Comparison of ENCODE assay signal across 17 cellular contexts in the genomic region with DNA sequence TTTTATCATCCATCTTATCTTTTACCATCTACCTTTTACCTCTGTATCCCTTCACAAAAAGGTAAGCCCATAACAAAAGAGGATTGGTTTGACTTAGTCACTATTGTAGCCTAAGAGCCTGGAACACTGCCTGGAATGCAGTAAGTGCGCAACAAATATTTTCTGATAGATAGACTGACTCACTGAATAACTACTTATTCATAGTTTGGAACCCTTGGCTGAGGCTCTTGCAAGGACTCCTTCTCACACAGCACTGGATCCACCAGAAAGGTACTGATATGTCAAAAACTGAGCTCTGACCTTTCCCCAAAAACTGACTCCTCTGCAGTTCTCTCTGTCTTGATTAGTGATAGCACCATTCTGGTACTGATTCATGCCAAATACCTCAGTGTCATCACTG.
DNase-seq lines count a peak whose midpoint lies in the region; TF ChIP-seq lines count a peak whose summit lies in the region.
"Had no signal": no experiment of that assay in that cellular context is flagged by ENCODE, and none has a peak within 500 bp of the region (broad histone marks: within the 10 kb centered on the region; RNA-seq: fewer than 3 reads in every experiment).

No MANE protein-coding gene starts in this region.

- H3K36me3 ChIP-seq in OCI-LY7 (ENCODE audit: insufficient read depth, low read length) (no peaks in the 10 kb centered on the region), osteoblast (ENCODE audit: insufficient read depth, low read length) (no peaks in the 10 kb centered on the region)
- H3K36me3 ChIP-seq: neural progenitor cell had no signal

- H3K4me2 ChIP-seq in OCI-LY7 (ENCODE audit: low read length) = no peak overlapping the region
- no peak overlapping the region for H3K4me2 ChIP-seq in osteoblast (ENCODE audit: insufficient read depth, low read length)
- H3K4me2 ChIP-seq: hepatocyte, neural progenitor cell had no signal

- H4K20me1 ChIP-seq in OCI-LY7 (ENCODE audit: insufficient read depth, low read length) = no peaks in the 10 kb centered on the region
- no peaks in the 10 kb centered on the region for H4K20me1 ChIP-seq in osteoblast (ENCODE audit: insufficient read depth, low read length)

- no TSS peak for BruUV-seq in OCI-LY7 (replicated peaks; lab: Mats Ljungman, UMichigan)

- H3K4me1 ChIP-seq in OCI-LY7 (ENCODE audit: insufficient read depth, low read length, poor library complexity, severe bottlenecking) (peaks cover 49% of the 10 kb centered on the region), osteoblast (ENCODE audit: insufficient read depth, low read length) (peaks cover 14% of the 10 kb centered on the region)

- intact Hi-C loops in OCI-LY7 (cut with micrococcal nuclease; ENCODE audit: unreplicated experiment) = no loop called here

- H3K79me2 ChIP-seq in OCI-LY7 (ENCODE audit: insufficient read depth, low read depth, low read length) (no peaks in the 10 kb centered on the region), osteoblast (ENCODE audit: insufficient read depth, low read length) (no peaks in the 10 kb centered on the region)
- H3K79me2 ChIP-seq: hepatocyte had no signal

- POLR2A ChIA-PET in OCI-LY7 (lab: Charles Lee) = no interaction called here

- H3K27ac ChIP-seq in OCI-LY7 (ENCODE audit: low read depth, low read length, poor library complexity, severe bottlenecking) (peak overlapping the region; percentile 93), osteoblast (ENCODE audit: low read depth, low read length) (no peak overlapping the region)
- H3K27ac ChIP-seq: hepatocyte, neural progenitor cell had no signal

- CTCF ChIA-PET in OCI-LY7 (lab: Charles Lee; ENCODE audit: unreplicated experiment) = no interaction called here

- no peaks in the 10 kb centered on the region for H3K9me2 ChIP-seq in OCI-LY7 (ENCODE audit: insufficient read depth, low read length)

- TF ChIP-seq CTCF in OCI-LY7 (conservative IDR thresholded peaks at IDR 0.05; ENCODE audit: low read length) (no peak), epithelial cell of esophagus (IDR thresholded peaks at IDR 0.05; ENCODE audit: insufficient read depth, low read depth, low read length, missing control alignments) (no peak), osteoblast (IDR thresholded peaks at IDR 0.05; ENCODE audit: extremely low read depth, low read depth, low read length) (no peak), GM20000 (IDR thresholded peaks at IDR 0.05; ENCODE audit: extremely low read depth, missing control alignments) (no peak)

- H3K27me3 ChIP-seq in osteoblast (ENCODE audit: insufficient read depth, low read length) = no peaks in the 10 kb centered on the region
- H3K27me3 ChIP-seq: hepatocyte, neural progenitor cell had no signal

- H3K9me3 ChIP-seq in OCI-LY7 (ENCODE audit: low read length) (no peaks in the 10 kb centered on the region), osteoblast (ENCODE audit: low read depth, low read length) (no peaks in the 10 kb centered on the region)

- H3K4me3 ChIP-seq in OCI-LY7 (ENCODE audit: low read depth, low read length, poor library complexity, severe bottlenecking) = no peak overlapping the region
- H3K4me3 ChIP-seq in epithelial cell of esophagus (ENCODE audit: low read length) = no peak overlapping the region
- H3K4me3 ChIP-seq in osteoblast (ENCODE audit: insufficient read depth, low read length) = no peak overlapping the region
- H3K4me3 ChIP-seq: hepatocyte, neural progenitor cell had no signal

- DNase-seq in EL (peak; percentile 39), OCI-LY7 (ENCODE audit: low spot score) (no peak), epithelial cell of esophagus (ENCODE audit: low read depth) (peak; percentile 59), osteoblast (ENCODE audit: insufficient read length, low spot score, missing footprints) (peak; percentile 3), SKM-1 (lab: John Stamatoyannopoulos, UW; ENCODE audit: unreplicated experiment) (no peak), mesenteric fat pad (ENCODE audit: low spot score) (no peak), GM20000 (ENCODE audit: low spot score) (no peak)
- DNase-seq in activated CD4-positive, alpha-beta T cell treated with anti-CD3 and anti-CD28 coated beads for 1 hour = no peak
- DNase-seq: activated CD4-positive, alpha-beta T cell treated with anti-CD3 and anti-CD28 coated beads, Interleukin-2, amount 50 U/mL, for 48 hours; activated naive CD8-positive, alpha-beta T cell treated with anti-CD3 and anti-CD28 coated beads for 36 hours; activated T-cell treated with anti-CD3 and anti-CD28 coated beads, Interleukin-2, amount 50 U/mL, for 4 hours; HCEC 1CT; NCI-H69; retina; substantia nigra had no signal

- H2AFZ ChIP-seq in OCI-LY7 (ENCODE audit: low read length) (no peak overlapping the region), osteoblast (ENCODE audit: low read length) (no peak overlapping the region)
- H2AFZ ChIP-seq: hepatocyte, neural progenitor cell had no signal

Comparison
In these comparisons a context has a peak if more than half of its experiments do, and no peak if none do; other contexts are left out.
1. DNase-seq: peak in EL (single experiment), epithelial cell of esophagus (single experiment) and osteoblast (single experiment); none in OCI-LY7 (single experiment), SKM-1 (single experiment), mesenteric fat pad (single experiment), activated CD4-positive, alpha-beta T cell treated with anti-CD3 and anti-CD28 coated beads for 1 hour (single experiment) and GM20000 (single experiment).